In genomic region chr5:172853355-172853975, GRCh38 we compare ENCODE assay signal across 11 cellular contexts. TPM values are rescaled to one million over a fixed set of nuclear protein-coding genes. Genes with fewer than 3 reads are reported as not detected.
DNase-seq lines count a peak whose midpoint lies in the region; ATAC-seq and TF ChIP-seq lines count a peak whose summit lies in the region.
"Had no signal": no experiment of that assay in that cellular context is flagged by ENCODE, and none has a peak within 500 bp of the region (broad histone marks: within the 10 kb centered on the region; RNA-seq: fewer than 3 reads in every experiment).

No MANE protein-coding gene starts in this region.

- BruUV-seq in A673 (replicated peaks; lab: Mats Ljungman, UMichigan) (no TSS peak), IMR-90 (replicated peaks; lab: Mats Ljungman, UMichigan) (no TSS peak)

- H4K5ac ChIP-seq in IMR-90 (ENCODE audit: low read depth, low read length) = peak overlapping the region; percentile 87

- H3K14ac ChIP-seq in IMR-90 (replicated peaks; ENCODE audit: low read depth, low read length) = peak overlapping the region; percentile 98

- peaks cover 13% of the 10 kb centered on the region; the same call in 1 of the 2 replicates for H4K20me1 ChIP-seq in IMR-90 (ENCODE audit: insufficient read depth, low read length)

- peak overlapping the region; percentile 83; the same call in 1 of the 2 replicates for H3K56ac ChIP-seq in IMR-90 (ENCODE audit: extremely low read depth, insufficient read depth, low read length)

- H4K8ac ChIP-seq in IMR-90 (ENCODE audit: low read depth in 2 of 2, low read length in 2 of 2) = peak overlapping the region; percentile 89 to 93; a peak in 3 of 4 replicates

- H2AK5ac ChIP-seq in IMR-90 (ENCODE audit: low read depth, low read length) = peak overlapping the region; percentile 98

- peak overlapping the region; percentile 98; the same call in 2 of the 3 replicates for H2BK15ac ChIP-seq in IMR-90 (ENCODE audit: low read depth, low read length)

- TF ChIP-seq CTCF in A673 (conservative IDR thresholded peaks at IDR 0.05; ENCODE audit: low read depth, low read length) (no peak), IMR-90 (conservative IDR thresholded peaks at IDR 0.05; ENCODE audit: low read depth, low read length) (no peak), coronary artery (IDR thresholded peaks at IDR 0.05) (no peak)

- H3K27ac ChIP-seq in A673 (ENCODE audit: low read depth, low read length, poor library complexity, severe bottlenecking) = peak overlapping the region; percentile 18
- H3K27ac ChIP-seq in IMR-90 (ENCODE audit: insufficient read depth, low read length) = peak overlapping the region; percentile 98
- peak overlapping the region; percentile 25 to 97 for H3K27ac ChIP-seq in coronary artery
- H3K27ac ChIP-seq: cardiac muscle cell had no signal

- dilution Hi-C loops in IMR-90 (cut with HindIII; ENCODE audit: low sequenced_read_pairs, unreplicated experiment) = no loop called here

- no peaks in the 10 kb centered on the region for H3K4me1 ChIP-seq in A673 (ENCODE audit: insufficient read depth, low read length, poor library complexity, severe bottlenecking)
- peaks cover 43% of the 10 kb centered on the region for H3K4me1 ChIP-seq in IMR-90 (ENCODE audit: control insufficient read depth, insufficient read depth, low read length)
- peaks cover 94% of the 10 kb centered on the region for H3K4me1 ChIP-seq in mucosa of stomach (ENCODE audit: control insufficient read depth, insufficient read depth, low read length)

- H3K4me3 ChIP-seq in A673 (ENCODE audit: low read depth, low read length, poor library complexity, severe bottlenecking) (no peak overlapping the region), IMR-90 (ENCODE audit: insufficient read depth, low read depth, low read length) (no peak overlapping the region), coronary artery (no peak overlapping the region), mucosa of stomach (ENCODE audit: low read length) (no peak overlapping the region)
- H3K4me3 ChIP-seq: cardiac muscle cell had no signal

- in situ Hi-C loops in IMR-90 (cut with MboI; ENCODE audit: low sequenced_read_pairs) = no loop called here

- H3K9ac ChIP-seq in IMR-90 (ENCODE audit: low read depth, low read length) (peak overlapping the region; percentile 73), mucosa of stomach (ENCODE audit: low read length) (peak overlapping the region; percentile 30)

- H3K4ac ChIP-seq in IMR-90 (ENCODE audit: low read depth, low read length) = peak overlapping the region; percentile 99

- H2BK20ac ChIP-seq in IMR-90 (ENCODE audit: low read depth, low read length) = peak overlapping the region; percentile 97

- CTCF ChIA-PET in A673 (lab: Charles Lee) = no interaction called here
- CTCF ChIA-PET in IMR-90 (lab: Yijun Ruan, JAX) = no interaction called here

- H3K23ac ChIP-seq in IMR-90 (ENCODE audit: low read depth, low read length) = peak overlapping the region; percentile 93

- ATAC-seq in IMR-90 (ENCODE audit: low read depth) (peak; percentile 45), GM19035 (IDR thresholded peaks at IDR 0.05; ENCODE audit: unreplicated experiment) (no peak), GM19023 (IDR thresholded peaks at IDR 0.05; ENCODE audit: unreplicated experiment) (no peak)

- H2AK9ac ChIP-seq in IMR-90 (replicated peaks; ENCODE audit: low read depth, low read length, poor library complexity) = peak overlapping the region; percentile 96

- no peak overlapping the region for H3K4me2 ChIP-seq in IMR-90 (ENCODE audit: low read depth, low read length)

- H3K79me1 ChIP-seq in IMR-90 (ENCODE audit: low read depth in 1 of 2, low read length in 2 of 2) = peaks cover 27 to 91% of the 10 kb centered on the region in 2 experiments

- H3K18ac ChIP-seq in IMR-90 (ENCODE audit: low read depth, low read length) = peak overlapping the region; percentile 81

- TF ChIP-seq POLR2A in IMR-90 (IDR thresholded peaks at IDR 0.05; ENCODE audit: low read depth, low read length) = no peak

- POLR2A ChIA-PET in A673 (lab: Charles Lee; ENCODE audit: low non-redundant PET) = no interaction called here
- POLR2A ChIA-PET in IMR-90 (lab: Charles Lee; ENCODE audit: unreplicated experiment) = no interaction called here

- intact Hi-C loops in A673 (cut with micrococcal nuclease; ENCODE audit: unreplicated experiment) (no loop called here), IMR-90 (cut with micrococcal nuclease) (loop anchor here (5.0 kb wide), 1 partner anchor 49 kb away; no protein-coding TSS in a partner anchor)

- no peaks in the 10 kb centered on the region for H3K27me3 ChIP-seq in A673 (replicated peaks; ENCODE audit: insufficient read depth, low read depth, low read length, poor library complexity)
- no peaks in the 10 kb centered on the region for H3K27me3 ChIP-seq in IMR-90 (ENCODE audit: control insufficient read depth, insufficient read depth, low read length)
- no peaks in the 10 kb centered on the region for H3K27me3 ChIP-seq in mucosa of stomach (ENCODE audit: control insufficient read depth, insufficient read depth, low read length)
- H3K27me3 ChIP-seq: cardiac muscle cell had no signal

- H4K91ac ChIP-seq in IMR-90 (ENCODE audit: insufficient read depth, low read depth, low read length) = peak overlapping the region; percentile 96

- no peak for TF ChIP-seq RAD21 in IMR-90 (IDR thresholded peaks at IDR 0.05; ENCODE audit: low read length)

- no peak overlapping the region for H2AFZ ChIP-seq in IMR-90 (replicated peaks; ENCODE audit: low read length, poor library complexity)

- no peak for DNase-seq in A673 (ENCODE audit: low spot score)
- DNase-seq in IMR-90 = peak; percentile 73
- DNase-seq in coronary artery (ENCODE audit: low spot score) = no peak
- no peak for DNase-seq in islet precursor cell
- DNase-seq in NCI-H2227 treated with DMSO at 0.1 percent for 48 hours (lab: John Stamatoyannopoulos, UW) = no peak
- DNase-seq: NCI-H82; stimulated activated CD4-positive, alpha-beta T cell treated with anti-CD3 and anti-CD28 coated beads, Interleukin-15, amount 100 ng/mL, for 24 hours had no signal

- H3K9me3 ChIP-seq in A673 (ENCODE audit: low read depth, low read length, poor library complexity, severe bottlenecking) (no peaks in the 10 kb centered on the region), IMR-90 (ENCODE audit: control insufficient read depth, insufficient read depth, low read length) (no peaks in the 10 kb centered on the region), mucosa of stomach (ENCODE audit: control insufficient read depth, low read length) (no peaks in the 10 kb centered on the region)

- H2BK120ac ChIP-seq in IMR-90 (ENCODE audit: low read depth, low read length) = peak overlapping the region; percentile 96

- peaks cover 62% of the 10 kb centered on the region for H3K9me1 ChIP-seq in IMR-90 (ENCODE audit: insufficient read depth, low read length)

- H3K36me3 ChIP-seq in A673 (ENCODE audit: insufficient read depth, low read length, poor library complexity, severe bottlenecking) (no peaks in the 10 kb centered on the region), IMR-90 (ENCODE audit: control insufficient read depth, insufficient read depth, low read length) (peaks cover 3% of the 10 kb centered on the region), mucosa of stomach (ENCODE audit: control insufficient read depth, insufficient read depth, low read length) (no peaks in the 10 kb centered on the region)
- H3K36me3 ChIP-seq: cardiac muscle cell had no signal

- peak overlapping the region; percentile 96 for H2BK5ac ChIP-seq in IMR-90 (ENCODE audit: low read depth, low read length, poor library complexity, severe bottlenecking)

- WGBS in IMR-90 (ENCODE audit: extremely low coverage in 2 of 2, insufficient read length in 1 of 2), 2 experiments = no CpG with 5 or more reads among the region's 8 CpGs

TF ChIP-seq in IMR-90, 13 proteins besides CTCF, POLR2A, EP300 and RAD21:
- peak; percentile 80 for TF ChIP-seq CEBPB (IDR thresholded peaks at IDR 0.05; ENCODE audit: low read depth, low read length)
- no peak for TF ChIP-seq CHD1 (IDR thresholded peaks at IDR 0.05; ENCODE audit: low read depth, low read length)
- no peak for TF ChIP-seq MAFK (IDR thresholded peaks at IDR 0.05; ENCODE audit: low read depth, low read length)
- no peak for TF ChIP-seq SMC3 (IDR thresholded peaks at IDR 0.05; ENCODE audit: low read depth, low read length)
- no peak for TF ChIP-seq RFX5 (IDR thresholded peaks at IDR 0.05; ENCODE audit: low read depth, low read length)
- no peak for TF ChIP-seq BHLHE40 (IDR thresholded peaks at IDR 0.05; ENCODE audit: low read depth, low read length)

RNA-seq across cellular contexts. Expression of gene ERGIC1, which starts 19.4 kb away (rescaled TPM):
- 44.2 and 48.7 TPM in 2 replicates for total RNA-seq in A673 (2021)
- 124 and 134 TPM in 2 replicates for total RNA-seq in IMR-90 (2012; rRNA removed)
- polyA plus RNA-seq in IMR-90 (2012; rRNA removed) = 185 and 192 TPM in 2 replicates
- polyA plus RNA-seq in IMR-90 (2012; cell fraction: cytosol; rRNA removed) = 59.2 and 179 TPM in 2 replicates
- polyA plus RNA-seq in IMR-90 (2012; cell fraction: nucleus; rRNA removed; ENCODE audit: low replicate concordance) = 128 and 132 TPM in 2 replicates

Comparison
In these comparisons a context has a peak if more than half of its experiments do, and no peak if none do; other contexts are left out.
1. H3K27ac ChIP-seq: peak in every context shown above with its lines; median percentile 98 in IMR-90; 61 in coronary artery; 18 in A673.